Comparison of ENCODE assay signal across 8 cellular contexts in the genomic region with DNA sequence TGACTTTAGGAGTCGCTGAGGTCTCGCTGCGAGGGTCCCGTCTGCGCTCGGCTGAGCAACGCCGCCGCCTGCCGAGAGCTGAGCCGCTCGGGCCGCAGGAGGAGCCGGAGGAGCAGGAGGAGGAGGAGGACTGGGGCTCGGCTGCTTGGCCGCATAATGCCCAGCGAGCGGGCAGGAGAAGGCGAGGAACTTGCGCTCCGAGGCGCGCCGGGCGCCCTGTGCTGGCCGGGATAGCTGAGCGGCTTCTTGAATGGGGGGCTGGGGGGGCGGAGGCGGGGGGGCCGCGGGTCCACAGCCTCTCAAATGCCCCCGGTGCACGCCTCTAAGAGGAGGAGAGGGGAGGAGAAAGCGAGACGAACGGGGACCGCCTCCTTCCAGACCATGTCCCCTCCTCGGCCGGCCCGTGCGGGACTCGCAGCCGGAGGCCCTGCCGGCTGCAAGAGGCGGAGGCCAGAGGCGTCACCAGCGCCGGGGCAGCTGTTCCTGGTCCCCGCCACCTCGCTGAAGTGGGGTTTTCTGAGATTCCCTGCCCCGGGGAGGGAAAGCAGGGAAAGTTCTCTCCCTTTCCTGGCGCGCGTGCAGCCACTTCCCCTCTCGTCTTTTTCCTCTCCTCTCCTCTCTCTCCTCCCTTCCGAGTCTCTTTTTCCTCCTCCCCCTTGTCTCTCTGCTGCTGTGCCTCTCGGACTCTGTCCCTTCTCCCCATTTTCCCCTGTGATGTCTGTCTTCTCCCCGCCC. TPM values are rescaled to one million over a fixed set of nuclear protein-coding genes. Genes with fewer than 3 reads are reported as not detected.
A peak's percentile ranks its signal among the peaks of the same experiment; 100 is the strongest.
DNase-seq lines count a peak whose midpoint lies in the region; ATAC-seq and TF ChIP-seq lines count a peak whose summit lies in the region.

Gene ADAMTS9 (minus strand): TSS at position 220 of the 735 bp plus-strand sequence. CDS start 343 bp downstream, outside the sequence.

- peaks cover 5% of the 10 kb centered on the region for H3K4me1 Mint-ChIP-seq in activated naive CD4-positive, alpha-beta T cell treated with anti-CD3 and anti-CD28 coated beads, Interleukin-2, amount 10 ng/mL, durations not matched to agents 7 days and 5 days

- H3K27ac ChIP-seq in body of pancreas, result peak within 1 kb of the TSS; percentile 73 to 89 (median 81)

- intact Hi-C loops in body of pancreas (cut with DNase I), result no loop called here

- CTCF ChIA-PET in activated naive CD4-positive, alpha-beta T cell treated with anti-CD3 and anti-CD28 coated beads, Interleukin-2, amount 10 ng/mL, durations not matched to agents 7 days and 5 days (lab: Charles Lee), result no interaction called here

- H3K9me3 ChIP-seq in body of pancreas, result no peaks in the 10 kb centered on the region

- no peak within 1 kb of the TSS for H3K4me3 Mint-ChIP-seq in activated naive CD4-positive, alpha-beta T cell treated with anti-CD3 and anti-CD28 coated beads, Interleukin-2, amount 10 ng/mL, durations not matched to agents 7 days and 5 days

- ATAC-seq in body of pancreas (peak; percentile 64), GM18520 (IDR thresholded peaks at IDR 0.05; ENCODE audit: unreplicated experiment) (no peak), GM19467 (IDR thresholded peaks at IDR 0.05; ENCODE audit: unreplicated experiment) (no peak)

- no peaks in the 10 kb centered on the region for H3K36me3 Mint-ChIP-seq in activated naive CD4-positive, alpha-beta T cell treated with anti-CD3 and anti-CD28 coated beads, Interleukin-2, amount 10 ng/mL, durations not matched to agents 7 days and 5 days

- TF ChIP-seq CTCF in body of pancreas (IDR thresholded peaks at IDR 0.05), result no peak

- H3K27me3 ChIP-seq in body of pancreas, result no peaks in the 10 kb centered on the region

- H3K4me1 ChIP-seq in body of pancreas, result peaks cover 19% of the 10 kb centered on the region

- H3K36me3 ChIP-seq in body of pancreas (replicated peaks in 1 of 2; ENCODE audit: insufficient read depth in 1 of 2, low read depth in 2 of 2), result no peaks in the 10 kb centered on the region

- DNase-seq in HuH-7 (ENCODE audit: low spot score), result peak; percentile 24
- peak; percentile 54 to 69 (median 60) for DNase-seq in body of pancreas
- peak; percentile 34 to 61 for DNase-seq in hippocampal formation (lab: John Stamatoyannopoulos, UW)
- peak; percentile 47 for DNase-seq in putamen (ENCODE audit: low spot score)
- no peak for DNase-seq in stimulated activated CD4-positive, alpha-beta T cell treated with anti-CD3 and anti-CD28 coated beads, Interleukin-2, amount 100 ng/mL, for 48 hours
- DNase-seq in activated naive CD4-positive, alpha-beta T cell treated with anti-CD3 and anti-CD28 coated beads, Interleukin-2, amount 10 ng/mL, durations not matched to agents 7 days and 5 days, result no peak

- H3K4me3 ChIP-seq in body of pancreas, result peak within 1 kb of the TSS; percentile 18 to 26

- no peak within 1 kb of the TSS for H3K27ac Mint-ChIP-seq in activated naive CD4-positive, alpha-beta T cell treated with anti-CD3 and anti-CD28 coated beads, Interleukin-2, amount 10 ng/mL, durations not matched to agents 7 days and 5 days

- peaks cover 60% of the 10 kb centered on the region for H3K27me3 Mint-ChIP-seq in activated naive CD4-positive, alpha-beta T cell treated with anti-CD3 and anti-CD28 coated beads, Interleukin-2, amount 10 ng/mL, durations not matched to agents 7 days and 5 days

- WGBS in body of pancreas, 2 donors, result 0% methylated on average over 12 to 58 of the region's 58 CpGs

- no peaks in the 10 kb centered on the region for H3K9me3 Mint-ChIP-seq in activated naive CD4-positive, alpha-beta T cell treated with anti-CD3 and anti-CD28 coated beads, Interleukin-2, amount 10 ng/mL, durations not matched to agents 7 days and 5 days

- TF ChIP-seq POLR2A in body of pancreas (IDR thresholded peaks at IDR 0.05), result peak in 2 of 3 donors; percentile 82 to 86

RNA-seq across cellular contexts. Expression of gene ADAMTS9, which starts in this region (rescaled TPM):
- total RNA-seq in body of pancreas, result 10 to 100 TPM; 27.2 to 54.7 TPM

Comparison
In these comparisons a context has a peak if more than half of its experiments do, and no peak if none do; other contexts are left out.
1. DNase-seq: peak in HuH-7 (single experiment), body of pancreas (4 of 4), hippocampal formation (2 of 2) and putamen (single experiment); none in stimulated activated CD4-positive, alpha-beta T cell treated with anti-CD3 and anti-CD28 coated beads, Interleukin-2, amount 100 ng/mL, for 48 hours (0 of 2) and activated naive CD4-positive, alpha-beta T cell treated with anti-CD3 and anti-CD28 coated beads, Interleukin-2, amount 10 ng/mL, durations not matched to agents 7 days and 5 days (single experiment).